7 cellular contexts compared by ENCODE assay signal in genomic region chr5:141850183-141850768, GRCh38. TPM values are rescaled to one million over a fixed set of nuclear protein-coding genes. Genes with fewer than 3 reads are reported as not detected.
DNase-seq lines count a peak whose midpoint lies in the region; ATAC-seq and TF ChIP-seq lines count a peak whose summit lies in the region.

No MANE protein-coding gene starts in this region.

- no peaks in the 10 kb centered on the region for H4K20me1 ChIP-seq in PC-3 (ENCODE audit: low read length)

- H3F3A ChIP-seq in PC-3 (ENCODE audit: low read length, unreplicated experiment): no peaks in the 10 kb centered on the region

- peak overlapping the region; percentile 97 for H3K4me2 ChIP-seq in PC-3 (ENCODE audit: low read length)
- peak overlapping the region; percentile 97 for H3K4me2 ChIP-seq in skeletal muscle satellite cell (ENCODE audit: low read length)

- no peaks in the 10 kb centered on the region for H3K79me2 ChIP-seq in PC-3 (ENCODE audit: low read length)

- CTCF ChIA-PET in PC-3 (lab: Charles Lee): no interaction called here

- DNase-seq in PC-3: peak; percentile 16
- peak; percentile 67 for DNase-seq in astrocyte of the hippocampus (ENCODE audit: low read depth, low spot score)
- DNase-seq in hypothalamus (lab: John Stamatoyannopoulos, UW): peak in 35 of 51 donors; percentile 14 to 84 (median 62)
- DNase-seq in SK-N-DZ (ENCODE audit: low spot score): no peak

- TF ChIP-seq CTCF in GM12875 (IDR thresholded peaks at IDR 0.05; ENCODE audit: borderline replicate concordance, insufficient read depth, low read depth, low read length) (no peak), PC-3 (conservative IDR thresholded peaks at IDR 0.05; ENCODE audit: low read depth, low read length) (no peak)

- ATAC-seq in HG02870 (IDR thresholded peaks at IDR 0.05; ENCODE audit: unreplicated experiment) (peak; percentile 8), PC-3 (peak; percentile 5)

- H3K4me1 ChIP-seq in PC-3 (ENCODE audit: insufficient read depth, low read length): peaks cover 21% of the 10 kb centered on the region
- peaks cover 13% of the 10 kb centered on the region for H3K4me1 ChIP-seq in skeletal muscle satellite cell (ENCODE audit: control insufficient read depth, insufficient read depth, low read length)

- H3K9ac ChIP-seq in PC-3 (ENCODE audit: low read length): peak overlapping the region; percentile 96
- H3K9ac ChIP-seq in skeletal muscle satellite cell (ENCODE audit: low read depth, low read length): peak overlapping the region; percentile 86

- peak overlapping the region; percentile 74 for H2AFZ ChIP-seq in PC-3 (ENCODE audit: low read length)

- H3K36me3 ChIP-seq in PC-3 (ENCODE audit: low read depth, low read length): no peaks in the 10 kb centered on the region
- no peaks in the 10 kb centered on the region for H3K36me3 ChIP-seq in skeletal muscle satellite cell (ENCODE audit: insufficient read depth, low read length)

- no peaks in the 10 kb centered on the region for H3K27me3 ChIP-seq in PC-3 (ENCODE audit: low read length)
- peaks cover 7% of the 10 kb centered on the region for H3K27me3 ChIP-seq in skeletal muscle satellite cell (ENCODE audit: control insufficient read depth, insufficient read depth, low read length)

- H3K27ac ChIP-seq in PC-3 (ENCODE audit: low read length): peak overlapping the region; percentile 100

- H3K4me3 ChIP-seq in GM12875 (ENCODE audit: low read depth, low read length): peak overlapping the region; percentile 69
- peak overlapping the region; percentile 72 for H3K4me3 ChIP-seq in PC-3 (ENCODE audit: low read length)
- H3K4me3 ChIP-seq in skeletal muscle satellite cell (ENCODE audit: low read length): peak overlapping the region; percentile 73

- H3K9me2 ChIP-seq in PC-3 (replicated peaks; ENCODE audit: low read length): no peaks in the 10 kb centered on the region

- POLR2A ChIA-PET in PC-3 (lab: Charles Lee; ENCODE audit: unreplicated experiment): interaction anchor here (0.6 to 1.3 kb wide), 2 partner anchors 28 to 40 kb away, joined by 5 to 8 read pairs; partner anchors contain the start of gene PCDH1

- intact Hi-C loops in PC-3 (cut with micrococcal nuclease): no loop called here

- BruUV-seq in PC-3 (replicated peaks; lab: Mats Ljungman, UMichigan): no TSS peak

- H3K9me3 ChIP-seq in PC-3 (ENCODE audit: low read length) (no peaks in the 10 kb centered on the region), skeletal muscle satellite cell (replicated peaks; ENCODE audit: low read length) (no peaks in the 10 kb centered on the region)

RNA-seq across cellular contexts. Expression of gene PCDH1, which starts 27.9 kb away (rescaled TPM):
- total RNA-seq in PC-3 (2014; rRNA removed): 53.0 and 55.8 TPM in 2 replicates
- total RNA-seq in skeletal muscle satellite cell (2012; rRNA removed): under 0.01 TPM in 1 of 2 replicates, not detected in the other
- 10.7 and 11.9 TPM in 2 replicates for polyA plus RNA-seq in SK-N-DZ (2014; cell fraction: cytosol; rRNA removed)
- 9.0 and 10.1 TPM in 2 replicates for polyA plus RNA-seq in SK-N-DZ (2014; cell fraction: nucleus; rRNA removed)
